In genomic region chr1:45594412-45594811, GRCh38 we compare ENCODE assay signal across 29 cellular contexts.
"Had no signal": no experiment of that assay in that cellular context is flagged by ENCODE, and none has a peak within 500 bp of the region (broad histone marks: within the 10 kb centered on the region; RNA-seq: fewer than 3 reads in every experiment).

No MANE protein-coding gene starts in this region.

- ATAC-seq: Right ventricle myocardium inferior, T-cell had no signal

- H3K4me3 Mint-ChIP-seq: activated B cell treated with CpG ODN at 0.5 μM for 24 hours; activated CD4-positive, alpha-beta memory T cell treated with anti-CD3 and anti-CD28 coated beads, Interleukin-2, amount 10 ng/mL, durations not matched to agents 7 days and 5 days; activated CD4-positive, alpha-beta T cell treated with anti-CD3 and anti-CD28 coated beads, Interleukin-2, amount 10 ng/mL, durations not matched to agents 24 days and 14 days; activated naive CD8-positive, alpha-beta T cell treated with anti-CD3 and anti-CD28 coated beads, Interleukin-2, amount 10 ng/mL, durations not matched to agents 7 days and 5 days; activated T-cell treated with anti-CD3 and anti-CD28 coated beads, Interleukin-2, amount 50 U/mL, for 72 hours; T-cell had no signal

- H3K4me3 ChIP-seq: adrenal gland, MG63, SK-N-MC had no signal

- DNase-seq: activated B cell treated with CpG ODN at 0.5 μM for 24 hours; activated CD4-positive, alpha-beta memory T cell treated with anti-CD3 and anti-CD28 coated beads, Interleukin-2, amount 10 ng/mL, durations not matched to agents 7 days and 5 days; activated CD4-positive, alpha-beta T cell treated with anti-CD3 and anti-CD28 coated beads for 1 hour; activated CD4-positive, alpha-beta T cell treated with anti-CD3 and anti-CD28 coated beads, Interleukin-2, amount 10 ng/mL, durations not matched to agents 24 days and 14 days; activated naive CD4-positive, alpha-beta T cell treated with anti-CD3 and anti-CD28 coated beads, Interleukin-2, amount 50 U/mL, for 16 hours; activated naive CD8-positive, alpha-beta T cell treated with anti-CD3 and anti-CD28 coated beads, Interleukin-2, amount 10 ng/mL, durations not matched to agents 7 days and 5 days; activated T-cell treated with anti-CD3 and anti-CD28 coated beads, Interleukin-2, amount 50 U/mL, for 72 hours; adrenal gland; anterior cingulate cortex; cerebellar nuclear complex; MG63; MV-4-11; NCI-H1092 treated with DMSO at 0.1 percent for 48 hours; NCI-H1417 treated with DMSO at 0.1 percent for 48 hours; NCI-H1694; NCI-H2029; NCI-H2107; NCI-H2171 treated with DMSO at 0.1 percent for 48 hours; NCI-H226; NCI-H526; NCI-H82; RPMI8226; T-cell; T-helper 2 cell; T1000 had no signal

- H3K27ac Mint-ChIP-seq: activated B cell treated with CpG ODN at 0.5 μM for 24 hours; activated CD4-positive, alpha-beta memory T cell treated with anti-CD3 and anti-CD28 coated beads, Interleukin-2, amount 10 ng/mL, durations not matched to agents 7 days and 5 days; activated CD4-positive, alpha-beta T cell treated with anti-CD3 and anti-CD28 coated beads, Interleukin-2, amount 10 ng/mL, durations not matched to agents 24 days and 14 days; activated naive CD8-positive, alpha-beta T cell treated with anti-CD3 and anti-CD28 coated beads, Interleukin-2, amount 10 ng/mL, durations not matched to agents 7 days and 5 days; T-cell had no signal

- H3K9me3 ChIP-seq: adrenal gland, MG63 had no signal

- H3K9me3 Mint-ChIP-seq: activated B cell treated with CpG ODN at 0.5 μM for 24 hours; activated CD4-positive, alpha-beta memory T cell treated with anti-CD3 and anti-CD28 coated beads, Interleukin-2, amount 10 ng/mL, durations not matched to agents 7 days and 5 days; activated CD4-positive, alpha-beta T cell treated with anti-CD3 and anti-CD28 coated beads, Interleukin-2, amount 10 ng/mL, durations not matched to agents 24 days and 14 days; activated naive CD8-positive, alpha-beta T cell treated with anti-CD3 and anti-CD28 coated beads, Interleukin-2, amount 10 ng/mL, durations not matched to agents 7 days and 5 days; activated T-cell treated with anti-CD3 and anti-CD28 coated beads, Interleukin-2, amount 50 U/mL, for 72 hours; T-cell had no signal

- FAIRE-seq: TTC549 had no signal

- H3K27me3 ChIP-seq: adrenal gland, MG63 had no signal

- H3K9ac ChIP-seq: KMS-11 had no signal

- H3K27me3 Mint-ChIP-seq: activated B cell treated with CpG ODN at 0.5 μM for 24 hours; activated CD4-positive, alpha-beta memory T cell treated with anti-CD3 and anti-CD28 coated beads, Interleukin-2, amount 10 ng/mL, durations not matched to agents 7 days and 5 days; activated CD4-positive, alpha-beta T cell treated with anti-CD3 and anti-CD28 coated beads, Interleukin-2, amount 10 ng/mL, durations not matched to agents 24 days and 14 days; activated naive CD8-positive, alpha-beta T cell treated with anti-CD3 and anti-CD28 coated beads, Interleukin-2, amount 10 ng/mL, durations not matched to agents 7 days and 5 days; T-cell had no signal

- H3K4me2 ChIP-seq: KMS-11 had no signal

- H3K27ac ChIP-seq: adrenal gland, KMS-11 had no signal
